Comparison of ENCODE assay signal across 10 cellular contexts in the genomic region with DNA sequence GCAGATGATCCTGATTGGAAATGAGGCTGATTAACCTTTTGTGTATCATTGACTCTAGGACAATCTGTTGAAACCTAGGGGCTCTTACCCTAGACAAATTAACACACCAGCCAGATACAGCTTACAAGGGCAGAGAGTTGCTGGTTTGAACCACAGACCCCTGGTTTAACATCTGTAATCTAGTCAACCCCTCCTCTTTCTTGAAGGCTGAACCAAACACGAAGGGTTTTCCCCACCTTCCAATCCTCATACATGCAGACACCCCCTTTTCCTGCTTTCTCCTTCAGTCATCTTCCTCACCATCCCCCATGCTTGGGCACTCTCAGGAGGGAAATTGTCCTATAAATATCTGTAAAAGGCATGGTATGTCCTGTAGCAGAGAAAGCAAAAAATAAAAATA.
DNase-seq lines count a peak whose midpoint lies in the region; ATAC-seq and TF ChIP-seq lines count a peak whose summit lies in the region.
"Had no signal": no experiment of that assay in that cellular context is flagged by ENCODE, and none has a peak within 500 bp of the region (broad histone marks: within the 10 kb centered on the region; RNA-seq: fewer than 3 reads in every experiment).

No MANE protein-coding gene starts in this region.

- no peaks in the 10 kb centered on the region for H3K9me3 Mint-ChIP-seq in stimulated activated naive CD8-positive, alpha-beta T cell treated with anti-CD3 and anti-CD28 coated beads, Interleukin-15, Interleukin-2, amounts not matched to agents 100 ng/mL and 50 ng/mL, for 24 hours
- H3K9me3 Mint-ChIP-seq in activated naive CD8-positive, alpha-beta T cell treated with anti-CD3 and anti-CD28 coated beads, Interleukin-2, amount 10 ng/mL, durations not matched to agents 7 days and 5 days: peaks cover 6% of the 10 kb centered on the region

- TF ChIP-seq POLR2A in vagina (IDR thresholded peaks at IDR 0.05): no peak

- H3K36me3 Mint-ChIP-seq in stimulated activated naive CD8-positive, alpha-beta T cell treated with anti-CD3 and anti-CD28 coated beads, Interleukin-15, Interleukin-2, amounts not matched to agents 100 ng/mL and 50 ng/mL, for 24 hours (ENCODE audit: low read depth): no peaks in the 10 kb centered on the region
- H3K36me3 Mint-ChIP-seq in activated naive CD8-positive, alpha-beta T cell treated with anti-CD3 and anti-CD28 coated beads, Interleukin-2, amount 10 ng/mL, durations not matched to agents 7 days and 5 days: peaks cover 6% of the 10 kb centered on the region

- ATAC-seq in stimulated activated naive CD8-positive, alpha-beta T cell treated with anti-CD3 and anti-CD28 coated beads, Interleukin-15, Interleukin-2, amounts not matched to agents 100 U/mL and 50 U/mL, for 24 hours: no peak
- peak; percentile 5 for ATAC-seq in activated naive CD8-positive, alpha-beta T cell treated with anti-CD3 and anti-CD28 coated beads, Interleukin-2, amount 10 ng/mL, durations not matched to agents 7 days and 5 days (ENCODE audit: low read depth)
- ATAC-seq in HG03432 (IDR thresholded peaks at IDR 0.05; ENCODE audit: unreplicated experiment): no peak
- ATAC-seq in HG03457 (IDR thresholded peaks at IDR 0.05; ENCODE audit: unreplicated experiment): no peak

- H3K4me3 ChIP-seq in liver (ENCODE audit: low read depth in 1 of 3, low read length in 3 of 3) (no peak overlapping the region), vagina (no peak overlapping the region)

- no peaks in the 10 kb centered on the region for H3K27me3 Mint-ChIP-seq in stimulated activated naive CD8-positive, alpha-beta T cell treated with anti-CD3 and anti-CD28 coated beads, Interleukin-15, Interleukin-2, amounts not matched to agents 100 ng/mL and 50 ng/mL, for 24 hours
- H3K27me3 Mint-ChIP-seq in activated naive CD8-positive, alpha-beta T cell treated with anti-CD3 and anti-CD28 coated beads, Interleukin-2, amount 10 ng/mL, durations not matched to agents 7 days and 5 days: peaks cover 1% of the 10 kb centered on the region

- H3K27ac ChIP-seq in liver (ENCODE audit: low read depth in 1 of 2, low read length in 2 of 2): peak overlapping the region; percentile 17 to 44
- peak overlapping the region; percentile 16 for H3K27ac ChIP-seq in vagina
- H3K27ac ChIP-seq: KMS-11 had no signal

- intact Hi-C loops in vagina (cut with DNase I): no loop called here

- POLR2A ChIA-PET in activated naive CD8-positive, alpha-beta T cell treated with anti-CD3 and anti-CD28 coated beads, Interleukin-2, amount 10 ng/mL, durations not matched to agents 7 days and 5 days (lab: Charles Lee): interaction anchor here (1.0 to 2.5 kb wide), 8 partner anchors 11 to 150 kb away, joined by 3 to 22 read pairs (median 8); a partner anchor contains a TSS

- no peak overlapping the region for H3K9ac ChIP-seq in liver (ENCODE audit: low read depth in 1 of 2, low read length in 2 of 2)
- H3K9ac ChIP-seq: KMS-11 had no signal

- H3K9me3 ChIP-seq in liver (ENCODE audit: control insufficient read depth in 4 of 4, low read length in 3 of 4): no peaks in the 10 kb centered on the region
- H3K9me3 ChIP-seq in vagina: no peaks in the 10 kb centered on the region

- H3K27ac Mint-ChIP-seq in stimulated activated naive CD8-positive, alpha-beta T cell treated with anti-CD3 and anti-CD28 coated beads, Interleukin-15, Interleukin-2, amounts not matched to agents 100 ng/mL and 50 ng/mL, for 24 hours: peak overlapping the region; percentile 83
- peak overlapping the region; percentile 87 for H3K27ac Mint-ChIP-seq in activated naive CD8-positive, alpha-beta T cell treated with anti-CD3 and anti-CD28 coated beads, Interleukin-2, amount 10 ng/mL, durations not matched to agents 7 days and 5 days

- peaks cover 3 to 21% (median 13%) of the 10 kb centered on the region in 4 donors for H3K4me1 ChIP-seq in liver (ENCODE audit: control insufficient read depth in 4 of 4, insufficient read depth in 4 of 4, low read length in 3 of 4)
- H3K4me1 ChIP-seq in vagina: peaks cover 65% of the 10 kb centered on the region

- no peak for TF ChIP-seq RAD21 in liver (IDR thresholded peaks at IDR 0.05)

- no peak for DNase-seq in stimulated activated naive CD8-positive, alpha-beta T cell treated with anti-CD3 and anti-CD28 coated beads, Interleukin-15, Interleukin-2, amounts not matched to agents 100 U/mL and 50 U/mL, for 24 hours
- DNase-seq in activated naive CD8-positive, alpha-beta T cell treated with anti-CD3 and anti-CD28 coated beads, Interleukin-2, amount 10 ng/mL, durations not matched to agents 7 days and 5 days: no peak
- DNase-seq in vagina (ENCODE audit: extremely low spot score in 2 of 2): no peak
- no peak for DNase-seq in HuH-7 (ENCODE audit: low spot score)
- DNase-seq: hippocampal formation had no signal

- no peak for TF ChIP-seq CTCF in liver (IDR thresholded peaks at IDR 0.05; ENCODE audit: low read depth, low read length, missing input control)
- no peak for TF ChIP-seq CTCF in vagina (IDR thresholded peaks at IDR 0.05)

- H3K4me3 Mint-ChIP-seq in stimulated activated naive CD8-positive, alpha-beta T cell treated with anti-CD3 and anti-CD28 coated beads, Interleukin-15, Interleukin-2, amounts not matched to agents 100 ng/mL and 50 ng/mL, for 24 hours: peak overlapping the region; percentile 66
- H3K4me3 Mint-ChIP-seq in activated naive CD8-positive, alpha-beta T cell treated with anti-CD3 and anti-CD28 coated beads, Interleukin-2, amount 10 ng/mL, durations not matched to agents 7 days and 5 days: peak overlapping the region; percentile 69

- 85% methylated on average over 1 of the region's 1 CpG for WGBS in liver

- H3K27me3 ChIP-seq in liver (ENCODE audit: control insufficient read depth in 4 of 4, insufficient read depth in 4 of 4, low read length in 3 of 4) (no peaks in the 10 kb centered on the region), vagina (no peaks in the 10 kb centered on the region)

- H3K4me1 Mint-ChIP-seq in stimulated activated naive CD8-positive, alpha-beta T cell treated with anti-CD3 and anti-CD28 coated beads, Interleukin-15, Interleukin-2, amounts not matched to agents 100 ng/mL and 50 ng/mL, for 24 hours (ENCODE audit: low read depth): peaks cover 93% of the 10 kb centered on the region
- peaks cover 46% of the 10 kb centered on the region for H3K4me1 Mint-ChIP-seq in activated naive CD8-positive, alpha-beta T cell treated with anti-CD3 and anti-CD28 coated beads, Interleukin-2, amount 10 ng/mL, durations not matched to agents 7 days and 5 days

- H3K36me3 ChIP-seq in liver (ENCODE audit: control insufficient read depth in 4 of 4, insufficient read depth in 3 of 4, low read depth in 1 of 4, low read length in 3 of 4): no peaks in the 10 kb centered on the region
- no peaks in the 10 kb centered on the region for H3K36me3 ChIP-seq in vagina

TF ChIP-seq in liver, 16 proteins besides CTCF, POLR2A, EP300 and RAD21:
- TF ChIP-seq EGR1 (IDR thresholded peaks at IDR 0.05; ENCODE audit: low read depth in 2 of 2) (no peak), YY1 (IDR thresholded peaks at IDR 0.05) (no peak), SP1 (IDR thresholded peaks at IDR 0.05) (no peak)
TF ChIP-seq in liver: peak in this region for 0.
